21 cellular contexts compared by ENCODE assay signal in genomic region chr5:170854550-170854949, GRCh38. TPM values are rescaled to one million over a fixed set of nuclear protein-coding genes. Genes with fewer than 3 reads are reported as not detected.
DNase-seq lines count a peak whose midpoint lies in the region; ATAC-seq and TF ChIP-seq lines count a peak whose summit lies in the region.
"Had no signal": no experiment of that assay in that cellular context is flagged by ENCODE, and none has a peak within 500 bp of the region (broad histone marks: within the 10 kb centered on the region; RNA-seq: fewer than 3 reads in every experiment).

No MANE protein-coding gene starts in this region.

- 77% methylated on average over 6 of the region's 6 CpGs for WGBS in mesenchymal stem cell

- no peaks in the 10 kb centered on the region for H3K79me1 ChIP-seq in mesenchymal stem cell (replicated peaks; ENCODE audit: low read length, poor library complexity, severe bottlenecking)

- H3K27me3 ChIP-seq in mesenchymal stem cell (ENCODE audit: control insufficient read depth in 1 of 2, insufficient read depth in 1 of 2, low read length in 2 of 2), result no peaks in the 10 kb centered on the region
- H3K27me3 ChIP-seq in CD4-positive, alpha-beta T cell (ENCODE audit: control insufficient read depth, insufficient read depth, low read length), result peaks cover 4% of the 10 kb centered on the region

- peaks cover 3% of the 10 kb centered on the region for H3K9me3 Mint-ChIP-seq in CD4-positive, alpha-beta T cell

- no peak overlapping the region for H3K14ac ChIP-seq in mesenchymal stem cell (ENCODE audit: low read length in 2 of 2)

- POLR2A ChIA-PET in CD4-positive, alpha-beta T cell (lab: Charles Lee), result no interaction called here
- POLR2A ChIA-PET in GM10248 (lab: Yijun Ruan, JAX), result no interaction called here

- no peak overlapping the region for H2BK12ac ChIP-seq in mesenchymal stem cell (ENCODE audit: low read length in 2 of 2)

- no peak overlapping the region for H3K23ac ChIP-seq in mesenchymal stem cell (ENCODE audit: low read length in 2 of 2)

- no peak overlapping the region for H4K8ac ChIP-seq in mesenchymal stem cell (ENCODE audit: low read length)

- CTCF ChIA-PET in CD4-positive, alpha-beta T cell (lab: Charles Lee), result no interaction called here
- CTCF ChIA-PET in GM10248 (lab: Yijun Ruan, JAX), result no interaction called here

- peaks cover 2% of the 10 kb centered on the region for H3K4me1 ChIP-seq in mesenchymal stem cell (ENCODE audit: control insufficient read depth, insufficient read depth, low read depth, low read length)
- H3K4me1 ChIP-seq: A549, Caco-2 had no signal

- ATAC-seq in CD4-positive, alpha-beta T cell (ENCODE audit: poor library complexity), result no peak
- ATAC-seq: A549; CD8-positive, alpha-beta T cell; GM23338; HCT116 had no signal

- no peak overlapping the region for H2AFZ ChIP-seq in mesenchymal stem cell (ENCODE audit: low read depth, low read length)
- H2AFZ ChIP-seq: GM23338 had no signal

- no peaks in the 10 kb centered on the region for H3K36me3 ChIP-seq in mesenchymal stem cell (ENCODE audit: control insufficient read depth in 1 of 2, insufficient read depth in 2 of 2, low read depth in 1 of 2, low read length in 2 of 2)

- no peaks in the 10 kb centered on the region for H3K36me3 Mint-ChIP-seq in CD4-positive, alpha-beta T cell (ENCODE audit: low read depth)
- H3K36me3 Mint-ChIP-seq: CD8-positive, alpha-beta T cell had no signal

- H3K9ac ChIP-seq in mesenchymal stem cell (ENCODE audit: low read length), result no peak overlapping the region

- H3K4me3 ChIP-seq in choroid plexus epithelial cell (ENCODE audit: low read depth, low read length), result no peak overlapping the region
- no peak overlapping the region for H3K4me3 ChIP-seq in mesenchymal stem cell (ENCODE audit: insufficient read depth in 1 of 2, low read depth in 1 of 2, low read length in 2 of 2)
- H3K4me3 ChIP-seq: A549, GM23338 had no signal

- peak; percentile 18 for DNase-seq in EH (ENCODE audit: low read depth)
- DNase-seq in choroid plexus epithelial cell (ENCODE audit: low read depth), result peak; percentile 54
- DNase-seq in mesenchymal stem cell, result peak; percentile 26
- DNase-seq in CD4-positive, alpha-beta T cell, result no peak
- no peak for DNase-seq in SHP77 (lab: John Stamatoyannopoulos, UW)
- DNase-seq in GM10248 (ENCODE audit: extremely low spot score), result no peak
- no peak for DNase-seq in activated gamma-delta T cell (lab: John Stamatoyannopoulos, UW)
- DNase-seq: 8988T; ACHN; C1 segment of cervical spinal cord; Caco-2; CD8-positive, alpha-beta T cell; DMS153; DND-41; EL; GDM1; H9 had no signal

- no peak overlapping the region for H3K4me2 ChIP-seq in mesenchymal stem cell (ENCODE audit: low read length, poor library complexity, severe bottlenecking)
- H3K4me2 ChIP-seq: A549, GM23338 had no signal

- H2BK5ac ChIP-seq in mesenchymal stem cell (ENCODE audit: low read depth, low read length, poor library complexity, severe bottlenecking), result no peak overlapping the region

- H3K27me3 Mint-ChIP-seq in CD4-positive, alpha-beta T cell, result peaks cover 22% of the 10 kb centered on the region

- H3K27ac ChIP-seq in mesenchymal stem cell (ENCODE audit: low read length, poor library complexity, severe bottlenecking), result no peak overlapping the region
- H3K27ac ChIP-seq in CD4-positive, alpha-beta T cell (ENCODE audit: low read depth, low read length), result no peak overlapping the region
- H3K27ac ChIP-seq: A549 had no signal

- H2BK120ac ChIP-seq in mesenchymal stem cell (ENCODE audit: low read depth, low read length), result no peak overlapping the region

- TF ChIP-seq CTCF in choroid plexus epithelial cell (conservative IDR thresholded peaks at IDR 0.05; ENCODE audit: low read depth, low read length) (no peak), GM10248 (IDR thresholded peaks at IDR 0.05; ENCODE audit: control extremely low read depth, extremely low read depth, low read depth, missing control alignments) (no peak)
- no peak for TF ChIP-seq CTCF in CD4-positive, alpha-beta T cell (IDR thresholded peaks at IDR 0.05)

- no peak overlapping the region for H2AK5ac ChIP-seq in mesenchymal stem cell (ENCODE audit: low read length, severe bottlenecking)

- no peak overlapping the region for H3K4ac ChIP-seq in mesenchymal stem cell (ENCODE audit: low read depth in 1 of 2, low read length in 2 of 2)

- H3K27ac Mint-ChIP-seq in CD4-positive, alpha-beta T cell, result no peak overlapping the region
- H3K27ac Mint-ChIP-seq: CD8-positive, alpha-beta T cell; GM23338 had no signal

- H3K9me3 ChIP-seq in mesenchymal stem cell (ENCODE audit: control insufficient read depth, low read length), result peaks cover 13% of the 10 kb centered on the region
- no peaks in the 10 kb centered on the region for H3K9me3 ChIP-seq in CD4-positive, alpha-beta T cell (ENCODE audit: control insufficient read depth, low read length)
- H3K9me3 ChIP-seq: Caco-2 had no signal

- intact Hi-C loops in CD4-positive, alpha-beta T cell (cut with DNase I, micrococcal nuclease), result no loop called here

- no peaks in the 10 kb centered on the region for H3K4me1 Mint-ChIP-seq in CD4-positive, alpha-beta T cell (ENCODE audit: low read depth)
- H3K4me1 Mint-ChIP-seq: GM23338, H9 had no signal

- no peak overlapping the region for H2BK15ac ChIP-seq in mesenchymal stem cell (ENCODE audit: low read depth, poor library complexity, severe bottlenecking)

- no peak overlapping the region for H3K4me3 Mint-ChIP-seq in CD4-positive, alpha-beta T cell
- H3K4me3 Mint-ChIP-seq: CD8-positive, alpha-beta T cell; GM23338; H9 had no signal

- H3K18ac ChIP-seq in mesenchymal stem cell (ENCODE audit: low read depth in 1 of 2, low read length in 2 of 2), result no peak overlapping the region

- H4K91ac ChIP-seq in mesenchymal stem cell (ENCODE audit: low read length), result no peak overlapping the region

RNA-seq across cellular contexts. Expression of gene RANBP17, which starts 7.3 kb away (rescaled TPM):
- polyA plus RNA-seq in mesenchymal stem cell (2013, experiment 1 of 2), result 3.8 TPM
- polyA plus RNA-seq in mesenchymal stem cell (2013, experiment 2 of 2), result 3.5 TPM
- total RNA-seq in CD4-positive, alpha-beta T cell, result not detected
- total RNA-seq: CD8-positive, alpha-beta T cell; H4 had no signal

Comparison
In these comparisons a context has a peak if more than half of its experiments do, and no peak if none do; other contexts are left out.
1. DNase-seq: peak in EH (single experiment), choroid plexus epithelial cell (single experiment) and mesenchymal stem cell (single experiment); none in CD4-positive, alpha-beta T cell (0 of 10), SHP77 (0 of 2), GM10248 (single experiment) and activated gamma-delta T cell (single experiment).